ENCODE assay signal across 8 cellular contexts in genomic region chr12:49043856-49044258, GRCh38. TPM values are rescaled to one million over a fixed set of nuclear protein-coding genes. Genes with fewer than 3 reads are reported as not detected.
A peak's percentile ranks its signal among the peaks of the same experiment; 100 is the strongest.
DNase-seq lines count a peak whose midpoint lies in the region; FAIRE-seq and TF ChIP-seq lines count a peak whose summit lies in the region.

No MANE protein-coding gene starts in this region.

- peak; percentile 56 to 69 for TF ChIP-seq CTCF in fibroblast of lung (conservative IDR thresholded peaks at IDR 0.05 in 1 of 2, IDR thresholded peaks at IDR 0.05 in 1 of 2; ENCODE audit: low read depth in 1 of 2, low read length in 2 of 2)
- TF ChIP-seq CTCF in neutrophil (IDR thresholded peaks at IDR 0.05) = peak; percentile 71
- peak; percentile 42 to 62 for TF ChIP-seq CTCF in tibial artery (IDR thresholded peaks at IDR 0.05)

- H3K36me3 ChIP-seq in fibroblast of lung (ENCODE audit: control insufficient read depth, insufficient read depth, low read length) (peaks cover 67% of the 10 kb centered on the region), neutrophil (peaks cover 100% of the 10 kb centered on the region), tibial artery (peaks cover 98 to 100% (median 98%) of the 10 kb centered on the region in 3 donors)

- H3K4me1 ChIP-seq in fibroblast of lung (ENCODE audit: control insufficient read depth, extremely low read depth, insufficient read depth, low read length) = no peaks in the 10 kb centered on the region
- H3K4me1 ChIP-seq in neutrophil (ENCODE audit: control insufficient read depth in 1 of 2, insufficient read depth in 1 of 2, low read depth in 1 of 2, low read length in 1 of 2) = peaks cover 0 to 3% of the 10 kb centered on the region in 2 experiments
- H3K4me1 ChIP-seq in tibial artery = no peaks in the 10 kb centered on the region

- H3K4me2 ChIP-seq in fibroblast of lung (ENCODE audit: extremely low read depth, insufficient read depth, low read length) = no peak overlapping the region

- H3K27ac ChIP-seq in fibroblast of lung (ENCODE audit: insufficient read depth, low read length) (no peak overlapping the region), neutrophil (no peak overlapping the region), tibial artery (no peak overlapping the region)

- no peaks in the 10 kb centered on the region for H3K79me2 ChIP-seq in fibroblast of lung (ENCODE audit: control insufficient read depth, insufficient read depth, low read length)

- intact Hi-C loops in tibial artery (cut with DNase I; ENCODE audit: low total_unique reads) = no loop called here

- H3K4me3 ChIP-seq in fibroblast of lung (replicated peaks in 1 of 4; ENCODE audit: control extremely low read depth in 1 of 4, insufficient read depth in 1 of 4, low read depth in 3 of 4, low read length in 4 of 4) (no peak overlapping the region), neutrophil (ENCODE audit: low read depth in 1 of 2, low read length in 1 of 2) (no peak overlapping the region), tibial artery (no peak overlapping the region)

- no peak for TF ChIP-seq POLR2A in GM12891 (IDR thresholded peaks at IDR 0.05; ENCODE audit: low read depth, low read length)

- no peak overlapping the region for H3K9ac ChIP-seq in fibroblast of lung (ENCODE audit: insufficient read depth, low read length)

- no peaks in the 10 kb centered on the region for H4K20me1 ChIP-seq in fibroblast of lung (ENCODE audit: control insufficient read depth, extremely low read depth, insufficient read depth, low read length)

- peak; percentile 97 for FAIRE-seq in GM12891 (lab: Jason Lieb, UNC)

- no peak overlapping the region for H2AFZ ChIP-seq in fibroblast of lung (ENCODE audit: low read length)

- H3K27me3 ChIP-seq in fibroblast of lung (ENCODE audit: control insufficient read depth, insufficient read depth, low read length) = no peaks in the 10 kb centered on the region
- no peaks in the 10 kb centered on the region for H3K27me3 ChIP-seq in neutrophil
- H3K27me3 ChIP-seq in tibial artery = no peaks in the 10 kb centered on the region

- DNase-seq in 8988T (peak; percentile 82), GM12891 (ENCODE audit: insufficient read length, low spot score) (peak; percentile 91), OCI-M1 (lab: John Stamatoyannopoulos, UW) (peak; percentile 73), activated T-cell treated with anti-CD3 and anti-CD28 coated beads for 48 hours (ENCODE audit: low read depth) (peak; percentile 70), fibroblast of lung (ENCODE audit: low read depth in 2 of 2) (peak; percentile 23 to 39), tibial artery (no peak), HK-2 (ENCODE audit: unreplicated experiment) (no peak)

- H3K9me3 ChIP-seq in fibroblast of lung (ENCODE audit: control insufficient read depth, insufficient read depth, low read depth, low read length) (no peaks in the 10 kb centered on the region), neutrophil (no peaks in the 10 kb centered on the region), tibial artery (no peaks in the 10 kb centered on the region)

TF ChIP-seq in GM12891, 5 proteins besides CTCF, POLR2A, EP300 and RAD21:
- TF ChIP-seq SPI1 (IDR thresholded peaks at IDR 0.05; ENCODE audit: low read depth, low read length) (peak; percentile 64), TAF1 (IDR thresholded peaks at IDR 0.05; ENCODE audit: low read depth, low read length) (no peak)

RNA-seq across cellular contexts. Expression of gene KMT2D, which starts 16.7 kb away (rescaled TPM):
- 17.2 TPM for polyA plus RNA-seq in GM12891 (2012; ENCODE audit: low read depth, missing spikeins)
- total RNA-seq in fibroblast of lung = 21.1 and 33.0 TPM in 2 replicates
- 7.3 and 10.0 TPM in 2 replicates for polyA plus RNA-seq in fibroblast of lung
- 13.4 and 14.1 TPM in 2 replicates for polyA plus RNA-seq in fibroblast of lung (2012)
- 41.0 and 50.0 TPM in 2 replicates for polyA minus RNA-seq in fibroblast of lung (ENCODE audit: low replicate concordance)

RNA-seq across cellular contexts. Expression of gene PRKAG1, which starts 25.3 kb away (rescaled TPM):
- 49.9 TPM for polyA plus RNA-seq in GM12891 (2012; ENCODE audit: low read depth, missing spikeins)
- total RNA-seq in fibroblast of lung = 65.2 and 76.5 TPM in 2 replicates
- polyA plus RNA-seq in fibroblast of lung = 107 and 110 TPM in 2 replicates
- 85.7 and 86.3 TPM in 2 replicates for polyA plus RNA-seq in fibroblast of lung (2012)
- polyA minus RNA-seq in fibroblast of lung (ENCODE audit: low replicate concordance) = 27.5 and 35.6 TPM in 2 replicates

RNA-seq across cellular contexts. Expression of gene RHEBL1, which starts 25.9 kb away (rescaled TPM):
- polyA plus RNA-seq in GM12891 (2012; ENCODE audit: low read depth, missing spikeins) = 6.1 TPM
- total RNA-seq in fibroblast of lung = 0.33 and 0.51 TPM in 2 replicates
- 0.28 and 0.41 TPM in 2 replicates for polyA plus RNA-seq in fibroblast of lung
- polyA plus RNA-seq in fibroblast of lung (2012) = 0.37 and 0.39 TPM in 2 replicates
- polyA minus RNA-seq in fibroblast of lung (ENCODE audit: low replicate concordance) = not detected in 2 replicates

RNA-seq across cellular contexts. Expression of gene DDN, which starts 44.7 kb away (rescaled TPM):
- 2.0 TPM for polyA plus RNA-seq in GM12891 (2012; ENCODE audit: low read depth, missing spikeins)
- total RNA-seq in fibroblast of lung = under 0.01 TPM in 2 replicates
- polyA plus RNA-seq in fibroblast of lung = 0.05 and 0.09 TPM in 2 replicates
- polyA plus RNA-seq in fibroblast of lung (2012) = 0.07 TPM in 2 replicates
- polyA minus RNA-seq in fibroblast of lung (ENCODE audit: low replicate concordance) = 0.33 TPM in 1 of 2 replicates, not detected in the other

RNA-seq across cellular contexts. Expression of gene DHH, which starts 50.7 kb away (rescaled TPM):
- polyA plus RNA-seq in GM12891 (2012; ENCODE audit: low read depth, missing spikeins) = not detected
- under 0.01 TPM in 2 replicates for total RNA-seq in fibroblast of lung
- polyA plus RNA-seq in fibroblast of lung = 0.01 TPM in 2 replicates
- polyA plus RNA-seq in fibroblast of lung (2012) = not detected in 2 replicates
- not detected in 2 replicates for polyA minus RNA-seq in fibroblast of lung (ENCODE audit: low replicate concordance)

Comparison
In these comparisons a context has a peak if more than half of its experiments do, and no peak if none do; other contexts are left out.
1. DNase-seq: peak in 8988T (single experiment), GM12891 (single experiment), OCI-M1 (single experiment), activated T-cell treated with anti-CD3 and anti-CD28 coated beads for 48 hours (single experiment) and fibroblast of lung (2 of 2); none in tibial artery (0 of 2) and HK-2 (single experiment).
2. Peak in every context shown above with its lines, with median percentiles within 50 percentile points of each other: CTCF ChIP-seq.